ENCODE assay signal across 25 cellular contexts in the genomic region with DNA sequence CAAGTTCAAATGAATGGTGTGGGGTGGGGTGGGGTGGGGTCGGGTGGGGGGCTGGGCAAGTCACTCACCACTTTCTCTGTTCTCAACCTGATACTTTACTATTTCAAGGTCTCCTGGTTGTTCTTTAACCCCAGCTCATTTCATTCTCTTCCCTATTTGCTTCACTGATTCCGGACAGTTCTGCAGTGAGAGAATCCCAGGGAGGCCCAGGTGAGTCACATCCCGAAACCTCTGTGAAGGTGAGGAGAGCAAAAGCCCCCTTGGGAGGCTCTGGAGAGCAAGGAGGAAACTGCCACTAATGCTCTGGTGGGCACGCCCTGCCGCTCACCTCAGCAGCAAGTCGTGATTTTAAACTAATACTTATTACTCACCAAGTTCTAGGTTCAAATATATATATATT. TPM values are rescaled to one million over a fixed set of nuclear protein-coding genes. Genes with fewer than 3 reads are reported as not detected.
"Had no signal": no experiment of that assay in that cellular context is flagged by ENCODE, and none has a peak within 500 bp of the region (broad histone marks: within the 10 kb centered on the region; RNA-seq: fewer than 3 reads in every experiment).

No MANE protein-coding gene starts in this region.

- H3K9ac ChIP-seq: KMS-11 had no signal

- H3K4me3 ChIP-seq: adrenal gland had no signal

- H3K36me3 ChIP-seq: adrenal gland, WERI-Rb-1 had no signal

- H3K27ac ChIP-seq: adrenal gland, KMS-11, RWPE1, WERI-Rb-1 had no signal

- H3K4me1 ChIP-seq: adrenal gland had no signal

- ATAC-seq: activated CD8-positive, alpha-beta T cell treated with anti-CD3 and anti-CD28 coated beads for 36 hours; Panc1 had no signal

- H3K9me3 ChIP-seq: adrenal gland had no signal

- DNase-seq: activated CD4-positive, alpha-beta T cell treated with anti-CD3 and anti-CD28 coated beads for 4 hours; activated CD8-positive, alpha-beta memory T cell treated with anti-CD3 and anti-CD28 coated beads, Interleukin-2, amount 50 U/mL, for 4 hours; activated CD8-positive, alpha-beta T cell treated with anti-CD3 and anti-CD28 coated beads for 36 hours; activated naive CD4-positive, alpha-beta T cell treated with anti-CD3 and anti-CD28 coated beads, Interleukin-2, amount 50 U/mL, for 16 hours; activated naive CD8-positive, alpha-beta T cell treated with anti-CD3 and anti-CD28 coated beads, Interleukin-2, amount 10 ng/mL, durations not matched to agents 7 days and 5 days; adrenal gland; anterior cingulate cortex; cerebellar nuclear complex; MV-4-11; NCI-H1092 treated with DMSO at 0.1 percent for 48 hours; NCI-H1417 treated with DMSO at 0.1 percent for 48 hours; NCI-H1694; NCI-H2029; NCI-H2107; NCI-H510A treated with DMSO at 0.1 percent for 48 hours; NK-92 treated with Interleukin-12 subunit alpha and Interleukin-12 subunit beta, amount 100 ng/mL, for 24 hours; OCI-M1; SHP77; T-helper 9 cell; WERI-Rb-1 had no signal

- H3K4me2 ChIP-seq: KMS-11 had no signal

RNA-seq across cellular contexts. Expression of gene EDAR, which starts 8.9 kb away (rescaled TPM):
- total RNA-seq: adrenal gland, cardiac septum, SK-MEL-5 had no signal
- polyA plus RNA-seq: adrenal gland had no signal
